ENCODE assay signal across 34 cellular contexts in the genomic region with DNA sequence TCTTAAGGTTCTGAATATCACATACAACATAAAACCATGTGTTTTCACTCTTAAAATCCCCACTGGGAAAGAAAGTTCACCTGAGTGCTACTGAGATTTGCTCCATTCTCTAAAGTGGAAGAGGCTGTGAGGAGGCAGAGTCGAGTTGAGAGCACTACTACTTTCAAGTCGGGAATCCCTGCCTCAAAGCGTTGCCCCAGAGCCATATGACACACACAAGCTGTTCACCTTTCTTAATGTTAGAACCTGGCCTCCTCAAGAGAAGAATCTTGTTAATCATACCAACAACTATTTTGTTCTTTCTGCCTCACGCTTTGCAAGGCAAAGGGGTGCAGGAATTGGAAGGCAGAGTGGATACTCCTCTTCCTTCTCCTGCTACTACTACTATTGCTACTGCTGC.
"Had no signal": no experiment of that assay in that cellular context is flagged by ENCODE, and none has a peak within 500 bp of the region (broad histone marks: within the 10 kb centered on the region; RNA-seq: fewer than 3 reads in every experiment).

No MANE protein-coding gene starts in this region.

- H3K4me3 ChIP-seq: MG63 had no signal

- H3K27ac ChIP-seq: KMS-11 had no signal

- H3K9ac ChIP-seq: KMS-11 had no signal

- H3K36me3 ChIP-seq: MG63 had no signal

- H3K27me3 ChIP-seq: MG63 had no signal

- H3K4me2 ChIP-seq: KMS-11 had no signal

- DNase-seq: Karpas-422, Kasumi-1, MG63, MM.1S, MV-4-11, NCI-H1048, NCI-H1092, NCI-H1105, NCI-H1105 treated with DMSO at 0.1 percent for 48 hours, NCI-H1417, NCI-H1417 treated with DMSO at 0.1 percent for 48 hours, NCI-H1436, NCI-H1436 treated with DMSO at 0.1 percent for 48 hours, NCI-H146, NCI-H1694, NCI-H1694 treated with DMSO at 0.1 percent for 48 hours, NCI-H187, NCI-H187 treated with DMSO at 0.1 percent for 48 hours, NCI-H1930, NCI-H2029, NCI-H2029 treated with DMSO at 0.1 percent for 48 hours, NCI-H2081, NCI-H2081 treated with DMSO at 0.1 percent for 48 hours, NCI-H2107, NCI-H2171, NCI-H2171 treated with DMSO at 0.1 percent for 48 hours, NCI-H2227 treated with DMSO at 0.1 percent for 48 hours, NCI-H226, NCI-H345, NCI-H446, NCI-H446 treated with DMSO at 0.1 percent for 48 hours, NCI-H510A, NCI-H510A treated with DMSO at 0.1 percent for 48 hours had no signal

- H3K9me3 ChIP-seq: MG63 had no signal
